8 cellular contexts compared by ENCODE assay signal in genomic region chr7:112550468-112551060, GRCh38.
DNase-seq lines count a peak whose midpoint lies in the region; ATAC-seq, FAIRE-seq and TF ChIP-seq lines count a peak whose summit lies in the region.

No MANE protein-coding gene starts in this region.

- no peaks in the 10 kb centered on the region for H3K9me3 ChIP-seq in pancreas

- no peak overlapping the region for H3K27ac ChIP-seq in pancreas

- TF ChIP-seq POLR2A in H54 (IDR thresholded peaks at IDR 0.05; ENCODE audit: low read depth, low read length), result no peak

- peak; percentile 43 for DNase-seq in AG09309 (ENCODE audit: low read depth)
- peak; percentile 37 for DNase-seq in GM04504 (ENCODE audit: low read depth)
- DNase-seq in H54 (ENCODE audit: insufficient read length, low spot score), result peak; percentile 20
- DNase-seq in LHCN-M2 (ENCODE audit: low read depth), result peak; percentile 69
- peak; percentile 70 for DNase-seq in SKM-1 treated with dmso at 0.1 percent for 144 hours (lab: John Stamatoyannopoulos, UW; ENCODE audit: unreplicated experiment)
- DNase-seq in fibroblast of mammary gland (ENCODE audit: low read depth), result peak; percentile 74
- DNase-seq in pancreas, result peak in 2 of 6 donors; percentile 20 to 42
- DNase-seq in posterior vena cava (ENCODE audit: low spot score), result no peak

- H3K36me3 ChIP-seq in pancreas, result no peaks in the 10 kb centered on the region

- intact Hi-C loops in pancreas (cut with DNase I), result no loop called here
- intact Hi-C loops in posterior vena cava (cut with DNase I), result no loop called here

- H3K4me3 ChIP-seq in AG09309 (ENCODE audit: control insufficient read depth, low read depth, low read length), result no peak overlapping the region
- H3K4me3 ChIP-seq in fibroblast of mammary gland (ENCODE audit: control insufficient read depth, low read depth, low read length), result no peak overlapping the region
- no peak overlapping the region for H3K4me3 ChIP-seq in pancreas

- TF ChIP-seq CTCF in AG09309 (IDR thresholded peaks at IDR 0.05; ENCODE audit: control insufficient read depth, insufficient read depth, low read depth, low read length, missing control alignments), result peak; percentile 96
- peak; percentile 100 for TF ChIP-seq CTCF in fibroblast of mammary gland (conservative IDR thresholded peaks at IDR 0.05; ENCODE audit: control insufficient read depth, insufficient read depth, low read depth, low read length)
- peak; percentile 34 to 87 (median 82) for TF ChIP-seq CTCF in pancreas (IDR thresholded peaks at IDR 0.05)

- H3K4me1 ChIP-seq in pancreas, result no peaks in the 10 kb centered on the region

- 6 to 13% methylated on average over 2 of the region's 2 CpGs for WGBS in pancreas, 2 donors

- H3K27me3 ChIP-seq in pancreas, result no peaks in the 10 kb centered on the region

- FAIRE-seq in H54 (lab: Jason Lieb, UNC) (peak; percentile 58), pancreas (lab: Jason Lieb, UNC) (peak; percentile 53)

- ATAC-seq in pancreas, result peak; percentile 58 to 90 (median 85)
